ENCODE assay signal across 16 cellular contexts in the genomic region with DNA sequence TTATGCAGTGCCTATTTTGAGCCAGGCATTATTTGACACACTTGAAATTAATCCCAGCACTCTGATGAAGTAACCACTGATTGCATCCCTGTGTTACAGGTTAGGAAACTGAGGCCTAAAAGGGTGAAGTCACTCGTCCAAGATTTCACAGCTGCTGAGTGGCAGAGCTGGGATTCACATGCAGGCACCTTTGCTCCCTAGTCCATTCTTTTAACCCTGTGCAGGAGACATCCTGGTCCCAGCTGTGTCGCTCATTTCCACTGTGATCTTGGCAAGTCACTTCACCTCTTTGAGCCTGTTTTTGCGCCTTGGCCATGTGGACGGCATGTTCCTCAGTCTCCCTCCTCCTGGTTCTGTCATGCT.
DNase-seq lines count a peak whose midpoint lies in the region; ATAC-seq and TF ChIP-seq lines count a peak whose summit lies in the region.
"Had no signal": no experiment of that assay in that cellular context is flagged by ENCODE, and none has a peak within 500 bp of the region (broad histone marks: within the 10 kb centered on the region; RNA-seq: fewer than 3 reads in every experiment).

No MANE protein-coding gene starts in this region.

- no peak overlapping the region for H2BK120ac ChIP-seq in trophoblast cell (ENCODE audit: insufficient read depth, low read length, poor library complexity)

- no peak overlapping the region for H3K23ac ChIP-seq in trophoblast cell (ENCODE audit: low read length)

- no peak for DNase-seq in heart left ventricle
- DNase-seq in Right ventricle myocardium inferior (ENCODE audit: missing footprints), result no peak
- no peak for DNase-seq in left colon
- no peak for DNase-seq in trophoblast cell
- no peak for DNase-seq in vagina (ENCODE audit: extremely low spot score in 2 of 2)
- DNase-seq in stimulated activated CD4-positive, alpha-beta T cell treated with anti-CD3 and anti-CD28 coated beads, Interleukin-4, amount 100 ng/mL, for 1 hour, result no peak
- DNase-seq: activated CD4-positive, alpha-beta T cell treated with anti-CD3 and anti-CD28 coated beads, Interleukin-2, amount 50 U/mL, for 48 hours; activated naive CD8-positive, alpha-beta T cell treated with anti-CD3 and anti-CD28 coated beads, Interleukin-2, amount 50 U/mL, for 24 hours; DMS79; NCI-H1930; NCI-H510A; OCI-M1; substantia nigra had no signal

- H3K9ac ChIP-seq in trophoblast cell (ENCODE audit: low read length), result no peak overlapping the region

- H4K8ac ChIP-seq in trophoblast cell (ENCODE audit: low read depth, low read length), result peak overlapping the region; percentile 25

- H4K91ac ChIP-seq in trophoblast cell (ENCODE audit: low read depth, low read length), result no peak overlapping the region

- peak overlapping the region in 10 of 12 donors; percentile 16 to 79 (median 66) for H3K27ac ChIP-seq in heart left ventricle
- peak overlapping the region; percentile 68 for H3K27ac ChIP-seq in trophoblast cell (ENCODE audit: low read depth, low read length)
- H3K27ac ChIP-seq in vagina, result peak overlapping the region; percentile 51
- H3K27ac ChIP-seq: C4-2B had no signal

- H3K27me3 ChIP-seq in heart left ventricle, result no peaks in the 10 kb centered on the region
- H3K27me3 ChIP-seq in trophoblast cell (ENCODE audit: insufficient read depth, low read length), result no peaks in the 10 kb centered on the region
- H3K27me3 ChIP-seq in vagina, result no peaks in the 10 kb centered on the region

- H3K4ac ChIP-seq in trophoblast cell (ENCODE audit: low read depth, low read length), result no peak overlapping the region

- H2AFZ ChIP-seq in trophoblast cell (ENCODE audit: insufficient read depth, low read length, poor library complexity), result no peak overlapping the region

- H3K4me1 ChIP-seq in heart left ventricle, result peaks cover 0 to 82% (median 39%) of the 10 kb centered on the region in 12 donors
- H3K4me1 ChIP-seq in trophoblast cell (ENCODE audit: control insufficient read depth in 1 of 2, insufficient read depth in 2 of 2, low read length in 2 of 2), result peaks cover 25 to 44% of the 10 kb centered on the region in 2 experiments
- H3K4me1 ChIP-seq in vagina, result peaks cover 40% of the 10 kb centered on the region

- H2AK5ac ChIP-seq in trophoblast cell (ENCODE audit: low read length), result no peak overlapping the region

- H3K4me2 ChIP-seq in trophoblast cell (ENCODE audit: low read length), result no peak overlapping the region

- no peaks in the 10 kb centered on the region for H3K36me3 ChIP-seq in heart left ventricle
- H3K36me3 ChIP-seq in trophoblast cell (ENCODE audit: control insufficient read depth in 1 of 2, insufficient read depth in 2 of 2, low read length in 2 of 2), result peaks cover 39 to 60% of the 10 kb centered on the region in 2 experiments
- no peaks in the 10 kb centered on the region for H3K36me3 ChIP-seq in vagina

- intact Hi-C loops in heart left ventricle (cut with DNase I) (loop anchor here in 8 of 10 donors (2.0 to 5.0 kb wide), 9 partner anchors 60 to 170 kb away; a partner anchor contains a TSS), Right ventricle myocardium inferior (cut with DNase I) (no loop called here), left colon (cut with DNase I, micrococcal nuclease) (loop anchor here in 1 of 2 donors (5.0 kb wide), 2 partner anchors 65 to 155 kb away; no protein-coding TSS in a partner anchor), vagina (cut with DNase I) (loop anchor here (5.0 kb wide), 1 partner anchor 65 kb away; no protein-coding TSS in a partner anchor)

- TF ChIP-seq CTCF in heart left ventricle (IDR thresholded peaks at IDR 0.05) (no peak), vagina (IDR thresholded peaks at IDR 0.05) (no peak)

- ATAC-seq in heart left ventricle, result no peak
- ATAC-seq in Right ventricle myocardium inferior, result no peak
- peak; percentile 20 for ATAC-seq in left colon
- ATAC-seq in GM21717 (IDR thresholded peaks at IDR 0.05; ENCODE audit: unreplicated experiment), result no peak
- no peak for ATAC-seq in HG03521 (IDR thresholded peaks at IDR 0.05; ENCODE audit: unreplicated experiment)
- ATAC-seq: activated naive CD8-positive, alpha-beta T cell treated with anti-CD3 and anti-CD28 coated beads, Interleukin-2, amount 50 U/mL, for 24 hours had no signal

- no peak overlapping the region for H3K14ac ChIP-seq in trophoblast cell (ENCODE audit: low read length)

- H3K79me2 ChIP-seq in trophoblast cell (ENCODE audit: control insufficient read depth, insufficient read depth, low read length, poor library complexity), result peaks cover 12% of the 10 kb centered on the region

- H3K9me3 ChIP-seq in heart left ventricle (no peaks in the 10 kb centered on the region), trophoblast cell (ENCODE audit: insufficient read depth, low read depth, low read length) (no peaks in the 10 kb centered on the region), vagina (no peaks in the 10 kb centered on the region)

- H4K12ac ChIP-seq in trophoblast cell (ENCODE audit: low read depth, low read length), result no peak overlapping the region

- H3K4me3 ChIP-seq in heart left ventricle (no peak overlapping the region), trophoblast cell (ENCODE audit: low read depth, low read length) (no peak overlapping the region), vagina (no peak overlapping the region)

- peaks cover 11% of the 10 kb centered on the region for H3K79me1 ChIP-seq in trophoblast cell (ENCODE audit: low read length)

- TF ChIP-seq POLR2A in heart left ventricle (IDR thresholded peaks at IDR 0.05), result no peak
- no peak for TF ChIP-seq POLR2A in vagina (IDR thresholded peaks at IDR 0.05)

- no peak overlapping the region for H2BK5ac ChIP-seq in trophoblast cell (ENCODE audit: low read depth, low read length, poor library complexity)

- WGBS in heart left ventricle, 4 donors, result 38 to 65% (median 55%) methylated on average over 4 of the region's 4 CpGs
- no CpG with 5 or more reads among the region's 4 CpGs for WGBS in trophoblast cell (ENCODE audit: extremely low coverage, insufficient coverage, insufficient read length)

- H2BK12ac ChIP-seq in trophoblast cell (ENCODE audit: low read length), result no peak overlapping the region

- peak overlapping the region; percentile 35 for H3K18ac ChIP-seq in trophoblast cell (ENCODE audit: low read length)
